In genomic region chr21:27425172-27425571, GRCh38 we compare ENCODE assay signal across 14 cellular contexts.
DNase-seq lines count a peak whose midpoint lies in the region; ATAC-seq and TF ChIP-seq lines count a peak whose summit lies in the region.
"Had no signal": no experiment of that assay in that cellular context is flagged by ENCODE, and none has a peak within 500 bp of the region (broad histone marks: within the 10 kb centered on the region; RNA-seq: fewer than 3 reads in every experiment).

No MANE protein-coding gene starts in this region.

- no peaks in the 10 kb centered on the region for H3K9me2 ChIP-seq in GM23248 (ENCODE audit: insufficient read depth)
- no peaks in the 10 kb centered on the region for H3K9me2 ChIP-seq in PC-3 (replicated peaks; ENCODE audit: low read length)

- H2AFZ ChIP-seq in GM23248 (peak overlapping the region; percentile 12; the same call in 1 of the 2 replicates), PC-3 (ENCODE audit: low read length) (no peak overlapping the region)

- no peaks in the 10 kb centered on the region for H4K20me1 ChIP-seq in GM23248 (ENCODE audit: insufficient read depth)
- H4K20me1 ChIP-seq in PC-3 (ENCODE audit: low read length) = no peaks in the 10 kb centered on the region

- WGBS in GM23248 (ENCODE audit: low coverage in 1 of 2, low lambda C conversion rate in 2 of 2, missing lambda C conversion rate in 2 of 2), 2 experiments = 99 to 100% methylated on average over 2 of the region's 2 CpGs
- whole genome bisulfite sequencing in esophagus muscularis mucosa = 59% methylated on average over 2 of the region's 2 CpGs

- peaks cover 51% of the 10 kb centered on the region for H3K4me1 ChIP-seq in GM23248 (ENCODE audit: insufficient read depth)
- no peaks in the 10 kb centered on the region; the same call in 1 of the 2 replicates for H3K4me1 ChIP-seq in PC-3 (ENCODE audit: insufficient read depth, low read length)
- peaks cover 7 to 28% (median 22%) of the 10 kb centered on the region in 4 donors for H3K4me1 ChIP-seq in esophagus muscularis mucosa

- no TSS peak for BruUV-seq in PC-3 (replicated peaks; lab: Mats Ljungman, UMichigan)
- no TSS peak for BruUV-seq in Calu3 (replicated peaks; lab: Mats Ljungman, UMichigan)

- POLR2A ChIA-PET in PC-3 (lab: Charles Lee; ENCODE audit: unreplicated experiment) = no interaction called here

- ATAC-seq in PC-3 = no peak
- ATAC-seq in HG02973 (IDR thresholded peaks at IDR 0.05; ENCODE audit: unreplicated experiment) = no peak
- no peak for ATAC-seq in GM21367 (IDR thresholded peaks at IDR 0.05; ENCODE audit: unreplicated experiment)
- ATAC-seq: sciatic nerve had no signal

- H3K9ac ChIP-seq in GM23248 = no peak overlapping the region
- no peak overlapping the region for H3K9ac ChIP-seq in PC-3 (ENCODE audit: low read length)

- TF ChIP-seq CTCF in PC-3 (conservative IDR thresholded peaks at IDR 0.05; ENCODE audit: low read depth, low read length) (peak; percentile 14; the same call in 1 of the 2 replicates), esophagus muscularis mucosa (IDR thresholded peaks at IDR 0.05) (no peak), retinal pigment epithelial cell (conservative IDR thresholded peaks at IDR 0.05; ENCODE audit: low read depth, low read length) (peak; percentile 22), Calu3 (IDR thresholded peaks at IDR 0.05; ENCODE audit: unreplicated experiment) (no peak)

- no peaks in the 10 kb centered on the region for H3K4me1 Mint-ChIP-seq in activated naive CD4-positive, alpha-beta T cell treated with anti-CD3 and anti-CD28 coated beads for 36 hours (ENCODE audit: low read depth)
- H3K4me1 Mint-ChIP-seq in Calu3 (ENCODE audit: low read depth, unreplicated experiment) = peaks cover 24% of the 10 kb centered on the region
- H3K4me1 Mint-ChIP-seq: naive B cell had no signal

- H3K27ac ChIP-seq in GM23248 (peak overlapping the region; percentile 97), PC-3 (ENCODE audit: low read length) (no peak overlapping the region), esophagus muscularis mucosa (replicated peaks in 1 of 4) (peak overlapping the region; percentile 2 to 57 (median 28))

- H3K79me2 ChIP-seq in GM23248 (ENCODE audit: insufficient read depth) (no peaks in the 10 kb centered on the region), PC-3 (ENCODE audit: low read length) (no peaks in the 10 kb centered on the region)

- H3K4me3 ChIP-seq in GM23248 = no peak overlapping the region
- H3K4me3 ChIP-seq in PC-3 (ENCODE audit: low read length) = no peak overlapping the region
- H3K4me3 ChIP-seq in esophagus muscularis mucosa = no peak overlapping the region
- H3K4me3 ChIP-seq in retinal pigment epithelial cell (ENCODE audit: low read length) = no peak overlapping the region
- H3K4me3 ChIP-seq: suprapubic skin had no signal

- CTCF ChIA-PET in PC-3 (lab: Charles Lee) = no interaction called here
- CTCF ChIA-PET in activated naive CD4-positive, alpha-beta T cell treated with anti-CD3 and anti-CD28 coated beads for 36 hours (lab: Charles Lee) = no interaction called here
- CTCF ChIA-PET in Calu3 (lab: Charles Lee) = interaction anchor here (0.6 kb wide), 1 partner anchor 267 kb away, joined by 4 read pairs; no protein-coding TSS in a partner anchor

- no peaks in the 10 kb centered on the region for H3K27me3 Mint-ChIP-seq in activated naive CD4-positive, alpha-beta T cell treated with anti-CD3 and anti-CD28 coated beads for 36 hours (ENCODE audit: low read depth)
- no peaks in the 10 kb centered on the region for H3K27me3 Mint-ChIP-seq in Calu3 (ENCODE audit: unreplicated experiment)
- H3K27me3 Mint-ChIP-seq: activated T-cell treated with anti-CD3 and anti-CD28 coated beads, Interleukin-2, amount 50 U/mL, for 24 hours; naive B cell had no signal

- TF ChIP-seq POLR2A in esophagus muscularis mucosa (IDR thresholded peaks at IDR 0.05; ENCODE audit: low read depth) = no peak

- in situ Hi-C loops in GM23248 (cut with MboI) = no loop called here

- no peak overlapping the region for H3K27ac Mint-ChIP-seq in activated naive CD4-positive, alpha-beta T cell treated with anti-CD3 and anti-CD28 coated beads for 36 hours
- H3K27ac Mint-ChIP-seq in Calu3 (ENCODE audit: unreplicated experiment) = no peak overlapping the region
- H3K27ac Mint-ChIP-seq: activated T-cell treated with anti-CD3 and anti-CD28 coated beads, Interleukin-2, amount 50 U/mL, for 24 hours had no signal

- H3K27me3 ChIP-seq in GM23248 (replicated peaks; ENCODE audit: insufficient read depth) (no peaks in the 10 kb centered on the region), PC-3 (ENCODE audit: low read length) (no peaks in the 10 kb centered on the region), esophagus muscularis mucosa (no peaks in the 10 kb centered on the region)
- H3K27me3 ChIP-seq: suprapubic skin had no signal

- no peak overlapping the region for H3K4me3 Mint-ChIP-seq in activated naive CD4-positive, alpha-beta T cell treated with anti-CD3 and anti-CD28 coated beads for 36 hours
- no peak overlapping the region for H3K4me3 Mint-ChIP-seq in Calu3 (ENCODE audit: low read depth, unreplicated experiment)
- H3K4me3 Mint-ChIP-seq: activated T-cell treated with anti-CD3 and anti-CD28 coated beads, Interleukin-2, amount 50 U/mL, for 24 hours had no signal

- H3K36me3 ChIP-seq in GM23248 (ENCODE audit: low read depth) (no peaks in the 10 kb centered on the region), PC-3 (ENCODE audit: low read depth, low read length) (no peaks in the 10 kb centered on the region), esophagus muscularis mucosa (no peaks in the 10 kb centered on the region)
- H3K36me3 ChIP-seq: suprapubic skin had no signal

- TF ChIP-seq EP300 in esophagus muscularis mucosa (IDR thresholded peaks at IDR 0.05) = no peak

- H3K4me2 ChIP-seq in GM23248 (ENCODE audit: unreplicated experiment) (no peak overlapping the region), PC-3 (ENCODE audit: low read length) (no peak overlapping the region)

- H3F3A ChIP-seq in GM23248 (ENCODE audit: insufficient read depth) = peaks cover 43% of the 10 kb centered on the region
- H3F3A ChIP-seq in PC-3 (ENCODE audit: low read length, unreplicated experiment) = no peaks in the 10 kb centered on the region

- no peaks in the 10 kb centered on the region for H3K9me3 ChIP-seq in GM23248 (ENCODE audit: low read depth)
- H3K9me3 ChIP-seq in PC-3 (ENCODE audit: low read length) = 0 out of 2 replicates have a peak, but pooled peaks cover 4% of the 10 kb centered on the region
- H3K9me3 ChIP-seq in esophagus muscularis mucosa = peaks cover 0 to 4% (median 0%) of the 10 kb centered on the region in 4 donors
- H3K9me3 ChIP-seq: suprapubic skin had no signal

- intact Hi-C loops in PC-3 (cut with micrococcal nuclease) (no loop called here), esophagus muscularis mucosa (cut with DNase I) (no loop called here), Calu3 (cut with micrococcal nuclease; ENCODE audit: unreplicated experiment) (loop anchor here (10.0 kb wide), 1 partner anchor 140 kb away; no protein-coding TSS in a partner anchor)
- intact Hi-C loops in activated naive CD4-positive, alpha-beta T cell treated with anti-CD3 and anti-CD28 coated beads for 36 hours (cut with micrococcal nuclease) = no loop called here

- H3K9me3 Mint-ChIP-seq in activated naive CD4-positive, alpha-beta T cell treated with anti-CD3 and anti-CD28 coated beads for 36 hours = no peaks in the 10 kb centered on the region
- no peaks in the 10 kb centered on the region for H3K9me3 Mint-ChIP-seq in Calu3 (ENCODE audit: low read depth, unreplicated experiment)

- DNase-seq in GM23248 = peak; percentile 18
- no peak for DNase-seq in PC-3
- DNase-seq in esophagus muscularis mucosa (ENCODE audit: extremely low spot score) = no peak
- no peak for DNase-seq in retinal pigment epithelial cell (ENCODE audit: low read depth)
- no peak for DNase-seq in activated naive CD4-positive, alpha-beta T cell treated with anti-CD3 and anti-CD28 coated beads for 36 hours
- DNase-seq in Calu3 = no peak
- DNase-seq: activated T-cell treated with anti-CD3 and anti-CD28 coated beads, Interleukin-2, amount 50 U/mL, for 24 hours; naive B cell; NCI-H1417; NCI-H82 had no signal

- H3K36me3 Mint-ChIP-seq in activated naive CD4-positive, alpha-beta T cell treated with anti-CD3 and anti-CD28 coated beads for 36 hours (ENCODE audit: low read depth) = no peaks in the 10 kb centered on the region
- H3K36me3 Mint-ChIP-seq in Calu3 (ENCODE audit: insufficient read depth, unreplicated experiment) = no peaks in the 10 kb centered on the region
- H3K36me3 Mint-ChIP-seq: naive B cell had no signal

Comparison
In these comparisons a context has a peak if more than half of its experiments do, and no peak if none do; other contexts are left out.
1. CTCF ChIP-seq: peak in PC-3 (single experiment) and retinal pigment epithelial cell (single experiment); none in esophagus muscularis mucosa (0 of 3) and Calu3 (single experiment).